10 cellular contexts compared by ENCODE assay signal in the genomic region with DNA sequence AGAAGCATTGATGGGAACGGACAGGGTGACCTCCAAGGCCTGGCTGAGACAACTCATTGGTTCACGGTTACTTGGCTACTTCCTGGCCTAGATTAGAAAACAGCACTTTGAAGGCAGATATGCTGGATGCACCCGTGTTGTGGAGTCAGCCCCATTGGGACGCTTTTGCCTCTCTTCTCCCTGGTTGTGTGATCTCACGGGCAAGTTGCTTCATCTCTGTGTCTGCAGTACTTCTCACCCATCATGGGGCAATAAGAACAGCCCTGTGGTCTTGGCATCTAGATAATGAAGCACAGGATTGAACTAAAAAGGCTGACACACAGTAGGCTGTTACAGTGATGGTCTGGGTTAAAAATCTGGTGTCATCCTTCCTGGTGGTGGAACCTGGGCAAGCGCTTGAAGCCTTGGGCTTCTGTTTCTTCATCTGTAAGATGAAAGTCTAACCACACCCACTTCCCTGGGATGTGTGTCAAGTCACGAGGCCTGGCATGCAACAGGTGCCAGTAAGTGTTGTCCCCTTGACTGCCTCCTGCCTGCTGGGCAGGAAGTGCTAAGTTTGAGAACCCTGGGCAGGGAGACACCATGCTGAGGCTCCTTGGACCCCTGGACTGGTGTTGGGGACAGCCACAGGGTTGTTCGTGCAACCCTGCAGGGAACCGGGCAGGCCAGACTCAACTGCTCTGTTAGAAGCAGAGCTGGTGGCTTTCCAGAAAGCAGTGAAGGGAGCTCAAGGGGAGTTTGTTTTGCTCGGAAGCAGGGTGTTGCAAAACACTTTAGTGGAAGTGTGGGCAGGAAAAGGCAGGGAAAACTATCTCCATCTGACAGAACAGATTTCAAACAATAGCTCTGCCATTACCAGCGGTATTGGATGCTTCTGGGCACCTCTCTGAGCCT. TPM values are rescaled to one million over a fixed set of nuclear protein-coding genes. Genes with fewer than 3 reads are reported as not detected.
DNase-seq lines count a peak whose midpoint lies in the region; ATAC-seq, FAIRE-seq and TF ChIP-seq lines count a peak whose summit lies in the region.
"Had no signal": no experiment of that assay in that cellular context is flagged by ENCODE, and none has a peak within 500 bp of the region (broad histone marks: within the 10 kb centered on the region; RNA-seq: fewer than 3 reads in every experiment).

No MANE protein-coding gene starts in this region.

- H3K27me3 Mint-ChIP-seq in activated CD4-positive, alpha-beta memory T cell treated with anti-CD3 and anti-CD28 coated beads, Interleukin-2, amount 10 ng/mL, durations not matched to agents 7 days and 5 days, result no peaks in the 10 kb centered on the region
- H3K27me3 Mint-ChIP-seq: stimulated activated naive CD8-positive, alpha-beta T cell treated with anti-CD3 and anti-CD28 coated beads, Interleukin-15, Interleukin-2, amounts not matched to agents 100 ng/mL and 50 ng/mL, for 24 hours had no signal

- H3K4me1 ChIP-seq in transverse colon, result peaks cover 6 to 27% (median 17%) of the 10 kb centered on the region in 4 donors

- peak in 3 of 5 experiments; percentile 4 to 35 (median 19) for TF ChIP-seq CTCF in transverse colon (IDR thresholded peaks at IDR 0.05)

- TF ChIP-seq POLR2A in transverse colon (IDR thresholded peaks at IDR 0.05), result no peak

- ATAC-seq in left colon, result peak; percentile 72
- no peak for ATAC-seq in HG03159 (IDR thresholded peaks at IDR 0.05; ENCODE audit: unreplicated experiment)
- ATAC-seq in HG02885 (IDR thresholded peaks at IDR 0.05; ENCODE audit: poor library complexity, unreplicated experiment), result no peak

- peak overlapping the region in 2 of 4 donors; percentile 39 to 56 for H3K27ac ChIP-seq in transverse colon
- H3K27ac ChIP-seq: ovary had no signal

- no peak for FAIRE-seq in RCC 7860 (lab: Jason Lieb, UNC)

- in situ Hi-C loops in transverse colon (cut with MboI; ENCODE audit: low pct_ligation_motif_present in 1 of 4, low pct_unique_long_range_greater_than_20kb in 1 of 4, low sequenced_read_pairs in 3 of 4), result loop anchor here in 2 of 4 donors (10.0 kb wide), 1 partner anchor 64 kb away; a partner anchor contains a TSS

- no peaks in the 10 kb centered on the region for H3K36me3 ChIP-seq in transverse colon
- H3K36me3 ChIP-seq: ovary had no signal

- no peak overlapping the region for H3K4me3 Mint-ChIP-seq in activated CD4-positive, alpha-beta memory T cell treated with anti-CD3 and anti-CD28 coated beads, Interleukin-2, amount 10 ng/mL, durations not matched to agents 7 days and 5 days
- H3K4me3 Mint-ChIP-seq: stimulated activated naive CD8-positive, alpha-beta T cell treated with anti-CD3 and anti-CD28 coated beads, Interleukin-15, Interleukin-2, amounts not matched to agents 100 ng/mL and 50 ng/mL, for 24 hours had no signal

- no peaks in the 10 kb centered on the region for H3K36me3 Mint-ChIP-seq in activated CD4-positive, alpha-beta memory T cell treated with anti-CD3 and anti-CD28 coated beads, Interleukin-2, amount 10 ng/mL, durations not matched to agents 7 days and 5 days (ENCODE audit: low read depth)

- no peak for TF ChIP-seq EP300 in transverse colon (IDR thresholded peaks at IDR 0.05; ENCODE audit: low read depth)

- POLR2A ChIA-PET in activated CD4-positive, alpha-beta memory T cell treated with anti-CD3 and anti-CD28 coated beads, Interleukin-2, amount 10 ng/mL, durations not matched to agents 7 days and 5 days (lab: Charles Lee), result interaction anchor here (1.3 to 1.8 kb wide), 4 partner anchors 10 to 235 kb away, joined by 3 to 4 read pairs (median 3); no protein-coding TSS in a partner anchor

- DNase-seq in stimulated activated CD4-positive, alpha-beta T cell treated with anti-CD3 and anti-CD28 coated beads, Interleukin-15, amount 100 ng/mL, for 24 hours, result peak; percentile 54
- no peak for DNase-seq in stimulated activated CD4-positive, alpha-beta T cell treated with anti-CD3 and anti-CD28 coated beads, Interleukin-4, amount 100 ng/mL, for 1 hour
- peak; percentile 73 for DNase-seq in activated CD4-positive, alpha-beta memory T cell treated with anti-CD3 and anti-CD28 coated beads, Interleukin-2, amount 10 ng/mL, durations not matched to agents 7 days and 5 days
- peak; percentile 71 to 88 for DNase-seq in left colon
- peak; percentile 80 for DNase-seq in transverse colon
- DNase-seq in RCC 7860 (ENCODE audit: low spot score), result no peak
- DNase-seq: ovary had no signal

- H3K27me3 ChIP-seq in transverse colon, result no peaks in the 10 kb centered on the region
- H3K27me3 ChIP-seq: ovary had no signal

- peak overlapping the region; percentile 87 for H3K27ac Mint-ChIP-seq in activated CD4-positive, alpha-beta memory T cell treated with anti-CD3 and anti-CD28 coated beads, Interleukin-2, amount 10 ng/mL, durations not matched to agents 7 days and 5 days
- H3K27ac Mint-ChIP-seq: stimulated activated naive CD8-positive, alpha-beta T cell treated with anti-CD3 and anti-CD28 coated beads, Interleukin-15, Interleukin-2, amounts not matched to agents 100 ng/mL and 50 ng/mL, for 24 hours had no signal

- 49 to 67% methylated on average over 1 to 11 of the region's 11 CpGs for WGBS in transverse colon (ENCODE audit: low coverage in 1 of 2), 2 donors

- peaks cover 51% of the 10 kb centered on the region for H3K4me1 Mint-ChIP-seq in activated CD4-positive, alpha-beta memory T cell treated with anti-CD3 and anti-CD28 coated beads, Interleukin-2, amount 10 ng/mL, durations not matched to agents 7 days and 5 days

- no peak overlapping the region for H3K4me3 ChIP-seq in transverse colon
- H3K4me3 ChIP-seq: ovary had no signal

- CTCF ChIA-PET in activated CD4-positive, alpha-beta memory T cell treated with anti-CD3 and anti-CD28 coated beads, Interleukin-2, amount 10 ng/mL, durations not matched to agents 7 days and 5 days (lab: Charles Lee), result interaction anchor here (1.0 to 5.6 kb wide), 8 partner anchors 8 to 234 kb away, joined by 3 to 34 read pairs (median 5); no protein-coding TSS in a partner anchor

- no peaks in the 10 kb centered on the region for H3K9me3 Mint-ChIP-seq in activated CD4-positive, alpha-beta memory T cell treated with anti-CD3 and anti-CD28 coated beads, Interleukin-2, amount 10 ng/mL, durations not matched to agents 7 days and 5 days
- H3K9me3 Mint-ChIP-seq: stimulated activated naive CD8-positive, alpha-beta T cell treated with anti-CD3 and anti-CD28 coated beads, Interleukin-15, Interleukin-2, amounts not matched to agents 100 ng/mL and 50 ng/mL, for 24 hours had no signal

- intact Hi-C loops in left colon (cut with DNase I, micrococcal nuclease) (no loop called here), transverse colon (cut with DNase I; ENCODE audit: low total_unique reads) (no loop called here)

- no peaks in the 10 kb centered on the region for H3K9me3 ChIP-seq in transverse colon
- H3K9me3 ChIP-seq: ovary had no signal

RNA-seq across cellular contexts. Expression of a gene that starts 6.0 kb away (rescaled TPM):
- total RNA-seq in activated CD4-positive, alpha-beta memory T cell treated with anti-CD3 and anti-CD28 coated beads, Interleukin-2, amount 10 ng/mL, durations not matched to agents 7 days and 5 days, result 10 to 100 TPM; 74.2 to 76.0 TPM
- 10 to 100 TPM; 74.2 to 75.8 TPM for total RNA-seq in left colon
- total RNA-seq in transverse colon, result 100 to 1,000 TPM in 1 of 4 donors, 10 to 100 TPM in 3; 44.4 to 148 (median 59.6) TPM

RNA-seq across cellular contexts. Expression of a gene that starts 25.3 kb away (rescaled TPM):
- total RNA-seq in activated CD4-positive, alpha-beta memory T cell treated with anti-CD3 and anti-CD28 coated beads, Interleukin-2, amount 10 ng/mL, durations not matched to agents 7 days and 5 days, result 1 to 10 TPM; 7.2 to 8.3 TPM
- 1 to 10 TPM; 3.1 to 5.6 TPM for total RNA-seq in left colon
- total RNA-seq in transverse colon, result 1 to 10 TPM; 1.4 to 7.9 (median 5.0) TPM

Comparison
In these comparisons a context has a peak if more than half of its experiments do, and no peak if none do; other contexts are left out.
1. DNase-seq: peak in stimulated activated CD4-positive, alpha-beta T cell treated with anti-CD3 and anti-CD28 coated beads, Interleukin-15, amount 100 ng/mL, for 24 hours (single experiment), activated CD4-positive, alpha-beta memory T cell treated with anti-CD3 and anti-CD28 coated beads, Interleukin-2, amount 10 ng/mL, durations not matched to agents 7 days and 5 days (single experiment), left colon (2 of 2) and transverse colon (single experiment); none in stimulated activated CD4-positive, alpha-beta T cell treated with anti-CD3 and anti-CD28 coated beads, Interleukin-4, amount 100 ng/mL, for 1 hour (single experiment) and RCC 7860 (single experiment).